ENCODE assay signal across 14 cellular contexts in the genomic region with DNA sequence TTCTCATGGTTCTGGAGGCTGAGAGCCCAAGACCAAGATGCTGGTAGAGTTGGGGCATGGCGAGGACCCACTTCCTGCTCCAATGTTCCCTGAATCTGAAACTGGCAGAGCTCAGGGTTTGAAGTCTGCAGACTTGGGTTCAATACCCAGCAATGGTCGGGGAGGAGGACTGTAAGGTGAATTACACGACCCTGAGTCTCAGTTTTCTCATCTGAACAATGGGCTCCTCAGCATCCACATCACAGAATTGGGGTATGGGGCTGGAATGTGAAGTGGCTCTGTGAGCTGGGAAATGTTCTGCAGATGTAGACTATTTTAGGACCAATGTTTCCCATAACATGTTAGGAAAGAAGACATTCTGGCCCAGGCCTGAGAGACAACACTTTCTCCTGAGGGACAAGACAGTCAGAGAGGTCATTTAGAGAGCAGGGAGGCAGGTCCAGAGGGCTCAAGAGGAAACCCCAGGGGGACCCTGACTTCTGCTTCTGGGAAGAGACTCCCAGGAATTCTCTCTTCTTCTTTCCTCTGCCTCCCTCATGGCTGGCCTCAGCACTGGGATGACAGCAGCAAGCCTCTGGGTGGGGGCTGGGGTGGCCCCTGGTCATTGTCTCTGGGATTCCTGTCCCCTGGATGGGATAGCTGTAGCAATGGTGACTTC.
"Had no signal": no experiment of that assay in that cellular context is flagged by ENCODE, and none has a peak within 500 bp of the region (broad histone marks: within the 10 kb centered on the region; RNA-seq: fewer than 3 reads in every experiment).

No MANE protein-coding gene starts in this region.

- H3K27me3 ChIP-seq: ascending aorta, SJSA1, tibial nerve had no signal

- H3K36me3 ChIP-seq: ascending aorta, SJSA1, tibial nerve had no signal

- H3K4me3 ChIP-seq: ascending aorta, lung, SJSA1, skin epidermis, tibial nerve had no signal

- H3K9me3 ChIP-seq: ascending aorta, SJSA1 had no signal

- H3K4me1 ChIP-seq: ascending aorta, SJSA1, tibial nerve had no signal

- DNase-seq: activated naive CD4-positive, alpha-beta T cell treated with anti-CD3 and anti-CD28 coated beads for 36 hours; erythroblast; midbrain; stimulated activated CD4-positive, alpha-beta T cell treated with anti-CD3 and anti-CD28 coated beads, Interleukin-15, amount 100 ng/mL, for 24 hours; stimulated activated CD4-positive, alpha-beta T cell treated with anti-CD3 and anti-CD28 coated beads, Interleukin-4, amount 100 ng/mL, for 24 hours; stimulated activated naive CD4-positive, alpha-beta T cell treated with Interleukin-2 at 50 U/mL for 16 hours; substantia nigra; SW 1271 had no signal

- H3K9me3 Mint-ChIP-seq: activated naive CD4-positive, alpha-beta T cell treated with anti-CD3 and anti-CD28 coated beads for 36 hours; activated T-helper 2 cell treated with anti-CD3 and anti-CD28 coated beads, Interferon-gamma antibody, Interleukin-2, Interleukin-4, amounts not matched to agents 10 μg/mL and 5 μg/mL and 100 μg/mL, durations not matched to agents 14 hours and 24 hours and 36 hours had no signal

- H3K4me3 Mint-ChIP-seq: activated naive CD4-positive, alpha-beta T cell treated with anti-CD3 and anti-CD28 coated beads for 36 hours had no signal

- H3K27ac Mint-ChIP-seq: activated naive CD4-positive, alpha-beta T cell treated with anti-CD3 and anti-CD28 coated beads for 36 hours; activated T-helper 2 cell treated with anti-CD3 and anti-CD28 coated beads, Interferon-gamma antibody, Interleukin-2, Interleukin-4, amounts not matched to agents 10 μg/mL and 5 μg/mL and 100 μg/mL, durations not matched to agents 14 hours and 24 hours and 36 hours had no signal

- H3K27ac ChIP-seq: ascending aorta, SJSA1, tibial nerve had no signal
